Comparison of ENCODE assay signal across 1 cellular context in the genomic region with DNA sequence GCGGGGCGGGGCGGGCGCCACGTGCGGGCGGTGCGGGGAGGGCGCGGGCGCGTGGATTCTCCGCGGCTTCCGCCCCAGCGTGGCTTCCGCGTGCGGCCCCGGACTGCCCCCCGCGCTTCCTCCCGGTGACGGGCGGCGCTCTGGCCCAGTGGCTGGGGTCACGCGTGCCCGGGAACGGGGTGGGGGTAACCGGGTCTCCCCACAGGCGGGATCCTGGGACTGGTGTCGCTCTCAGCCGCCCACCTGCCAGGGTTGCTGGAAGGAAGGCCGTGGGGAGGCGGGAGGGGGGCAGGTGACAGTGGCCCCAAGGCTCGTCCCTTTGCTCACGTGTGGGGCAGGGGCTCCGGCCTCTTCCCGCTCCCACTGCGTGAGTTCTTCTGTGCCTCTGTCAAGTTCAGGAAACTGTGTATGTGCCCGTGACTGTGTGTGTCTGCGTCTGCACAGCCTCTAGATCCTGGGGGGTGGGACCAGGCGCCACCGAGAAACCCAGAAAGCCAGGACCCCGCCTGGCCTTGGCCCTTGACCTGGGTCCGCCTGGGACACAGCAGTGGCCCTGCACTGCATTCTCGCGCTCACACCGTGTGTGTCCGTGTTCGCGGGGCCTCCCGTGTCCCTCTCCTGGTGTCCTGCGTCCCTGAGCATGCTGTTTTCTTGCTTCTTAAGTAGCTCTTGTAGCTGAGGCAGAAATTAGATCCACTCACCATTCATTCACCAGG.
A peak's percentile ranks its signal among the peaks of the same experiment; 100 is the strongest.
TF ChIP-seq lines count a peak whose summit lies in the region.

No MANE protein-coding gene starts in this region.

TF ChIP-seq in HepG2, 621 proteins besides CTCF, POLR2A, EP300 and RAD21 (continued from another document and continues in another):
- TF ChIP-seq, protein P1, sequence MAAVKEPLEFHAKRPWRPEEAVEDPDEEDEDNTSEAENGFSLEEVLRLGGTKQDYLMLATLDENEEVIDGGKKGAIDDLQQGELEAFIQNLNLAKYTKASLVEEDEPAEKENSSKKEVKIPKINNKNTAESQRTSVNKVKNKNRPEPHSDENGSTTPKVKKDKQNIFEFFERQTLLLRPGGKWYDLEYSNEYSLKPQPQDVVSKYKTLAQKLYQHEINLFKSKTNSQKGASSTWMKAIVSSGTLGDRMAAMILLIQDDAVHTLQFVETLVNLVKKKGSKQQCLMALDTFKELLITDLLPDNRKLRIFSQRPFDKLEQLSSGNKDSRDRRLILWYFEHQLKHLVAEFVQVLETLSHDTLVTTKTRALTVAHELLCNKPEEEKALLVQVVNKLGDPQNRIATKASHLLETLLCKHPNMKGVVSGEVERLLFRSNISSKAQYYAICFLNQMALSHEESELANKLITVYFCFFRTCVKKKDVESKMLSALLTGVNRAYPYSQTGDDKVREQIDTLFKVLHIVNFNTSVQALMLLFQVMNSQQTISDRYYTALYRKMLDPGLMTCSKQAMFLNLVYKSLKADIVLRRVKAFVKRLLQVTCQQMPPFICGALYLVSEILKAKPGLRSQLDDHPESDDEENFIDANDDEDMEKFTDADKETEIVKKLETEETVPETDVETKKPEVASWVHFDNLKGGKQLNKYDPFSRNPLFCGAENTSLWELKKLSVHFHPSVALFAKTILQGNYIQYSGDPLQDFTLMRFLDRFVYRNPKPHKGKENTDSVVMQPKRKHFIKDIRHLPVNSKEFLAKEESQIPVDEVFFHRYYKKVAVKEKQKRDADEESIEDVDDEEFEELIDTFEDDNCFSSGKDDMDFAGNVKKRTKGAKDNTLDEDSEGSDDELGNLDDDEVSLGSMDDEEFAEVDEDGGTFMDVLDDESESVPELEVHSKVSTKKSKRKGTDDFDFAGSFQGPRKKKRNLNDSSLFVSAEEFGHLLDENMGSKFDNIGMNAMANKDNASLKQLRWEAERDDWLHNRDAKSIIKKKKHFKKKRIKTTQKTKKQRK (IDR thresholded peaks at IDR 0.05; ENCODE audit: low read length), result no peak
- TF ChIP-seq MLLT10 (CRISPR knock-in tag; IDR thresholded peaks at IDR 0.05) (no peak), FOXM1 (CRISPR knock-in tag; IDR thresholded peaks at IDR 0.05) (no peak), SALL1 (CRISPR knock-in tag; IDR thresholded peaks at IDR 0.05) (peak; percentile 68), ETV6 (CRISPR knock-in tag; conservative IDR thresholded peaks at IDR 0.05) (no peak), ZNF274 (CRISPR knock-in tag; IDR thresholded peaks at IDR 0.05) (no peak), MAZ (IDR thresholded peaks at IDR 0.05; ENCODE audit: borderline replicate concordance, low read depth, low read length) (no peak), MAZ (CRISPR knock-in tag; IDR thresholded peaks at IDR 0.05; ENCODE audit: low read depth) (no peak; the same call in 1 of the 2 replicates), ZNF225 (CRISPR knock-in tag; IDR thresholded peaks at IDR 0.05) (no peak), ZFYVE20 (CRISPR knock-in tag; IDR thresholded peaks at IDR 0.05; ENCODE audit: borderline replicate concordance, low read depth) (no peak), NR1H2 (CRISPR knock-in tag; IDR thresholded peaks at IDR 0.05; ENCODE audit: borderline replicate concordance, low read depth) (no peak), YY1 (IDR thresholded peaks at IDR 0.05; ENCODE audit: insufficient read depth, insufficient replicate concordance, low read depth, low read length) (no peak), TRIM24 (CRISPR knock-in tag; IDR thresholded peaks at IDR 0.05) (no peak), RARA (CRISPR knock-in tag; IDR thresholded peaks at IDR 0.05) (peak; percentile 54), ZNF747 (CRISPR knock-in tag; IDR thresholded peaks at IDR 0.05; ENCODE audit: borderline replicate concordance) (0 out of 2 replicates have a peak, but pooled peaks have one; percentile 51), ZFX (CRISPR knock-in tag; IDR thresholded peaks at IDR 0.05; ENCODE audit: low read depth) (peak; percentile 35; the same call in 1 of the 2 replicates), ZNF7 (CRISPR knock-in tag; IDR thresholded peaks at IDR 0.05) (no peak), REL (CRISPR knock-in tag; conservative IDR thresholded peaks at IDR 0.05) (no peak), KMT2A (CRISPR knock-in tag; IDR thresholded peaks at IDR 0.05) (no peak), ZBTB7A (CRISPR knock-in tag; IDR thresholded peaks at IDR 0.05) (no peak; the same call in 1 of the 2 replicates), ADNP (CRISPR knock-in tag; IDR thresholded peaks at IDR 0.05) (no peak), ZNF44 (CRISPR knock-in tag; IDR thresholded peaks at IDR 0.05) (no peak), NRL (CRISPR knock-in tag; IDR thresholded peaks at IDR 0.05; ENCODE audit: borderline replicate concordance) (peak; percentile 52; the same call in 1 of the 2 replicates), NKX3-1 (CRISPR knock-in tag; IDR thresholded peaks at IDR 0.05) (0 out of 2 replicates have a peak, but pooled peaks have one; percentile 37), ZNF260 (CRISPR knock-in tag; IDR thresholded peaks at IDR 0.05; ENCODE audit: borderline replicate concordance, low read depth) (no peak), TBP (CRISPR knock-in tag; IDR thresholded peaks at IDR 0.05) (no peak), ZNF547 (CRISPR knock-in tag; IDR thresholded peaks at IDR 0.05) (no peak), SAP130 (CRISPR knock-in tag; IDR thresholded peaks at IDR 0.05; ENCODE audit: low read depth) (peak; percentile 72), ARHGAP35 (CRISPR knock-in tag; IDR thresholded peaks at IDR 0.05; ENCODE audit: borderline replicate concordance) (0 out of 2 replicates have a peak, but pooled peaks have one; percentile 39), ZNF367 (CRISPR knock-in tag; IDR thresholded peaks at IDR 0.05; ENCODE audit: borderline replicate concordance) (no peak), HNRNPH1 (optimal IDR thresholded peaks at IDR 0.05; ENCODE audit: low read depth, low read length) (no peak), ASH2L (IDR thresholded peaks at IDR 0.05; ENCODE audit: insufficient read length, low read depth, low read length) (no peak), MED1 (CRISPR knock-in tag; IDR thresholded peaks at IDR 0.05) (peak; percentile 57), ZFP41 (CRISPR knock-in tag; IDR thresholded peaks at IDR 0.05; ENCODE audit: borderline replicate concordance) (no peak), PRMT3 (CRISPR knock-in tag; IDR thresholded peaks at IDR 0.05; ENCODE audit: borderline replicate concordance, low read depth) (no peak), PHF8 (CRISPR knock-in tag; IDR thresholded peaks at IDR 0.05) (0 out of 2 replicates have a peak, but pooled peaks have one; percentile 30), TARDBP (CRISPR knock-in tag; IDR thresholded peaks at IDR 0.05) (no peak; the same call in 1 of the 2 replicates), MBNL3 (CRISPR knock-in tag; conservative IDR thresholded peaks at IDR 0.05) (no peak), ZNF101 (CRISPR knock-in tag; IDR thresholded peaks at IDR 0.05; ENCODE audit: borderline replicate concordance, low read depth) (no peak), ARNTL (CRISPR knock-in tag; IDR thresholded peaks at IDR 0.05) (peak; percentile 39; the same call in 1 of the 2 replicates), DPF2 (CRISPR knock-in tag; IDR thresholded peaks at IDR 0.05; ENCODE audit: borderline replicate concordance, low read depth) (no peak), JUNB (CRISPR knock-in tag; IDR thresholded peaks at IDR 0.05; ENCODE audit: borderline replicate concordance) (no peak), PHF5A (CRISPR knock-in tag; IDR thresholded peaks at IDR 0.05; ENCODE audit: low read depth, unreplicated experiment) (no peak), HNF4A (CRISPR knock-in tag; IDR thresholded peaks at IDR 0.05) (peak; percentile 87)
- TF ChIP-seq, protein P2, sequence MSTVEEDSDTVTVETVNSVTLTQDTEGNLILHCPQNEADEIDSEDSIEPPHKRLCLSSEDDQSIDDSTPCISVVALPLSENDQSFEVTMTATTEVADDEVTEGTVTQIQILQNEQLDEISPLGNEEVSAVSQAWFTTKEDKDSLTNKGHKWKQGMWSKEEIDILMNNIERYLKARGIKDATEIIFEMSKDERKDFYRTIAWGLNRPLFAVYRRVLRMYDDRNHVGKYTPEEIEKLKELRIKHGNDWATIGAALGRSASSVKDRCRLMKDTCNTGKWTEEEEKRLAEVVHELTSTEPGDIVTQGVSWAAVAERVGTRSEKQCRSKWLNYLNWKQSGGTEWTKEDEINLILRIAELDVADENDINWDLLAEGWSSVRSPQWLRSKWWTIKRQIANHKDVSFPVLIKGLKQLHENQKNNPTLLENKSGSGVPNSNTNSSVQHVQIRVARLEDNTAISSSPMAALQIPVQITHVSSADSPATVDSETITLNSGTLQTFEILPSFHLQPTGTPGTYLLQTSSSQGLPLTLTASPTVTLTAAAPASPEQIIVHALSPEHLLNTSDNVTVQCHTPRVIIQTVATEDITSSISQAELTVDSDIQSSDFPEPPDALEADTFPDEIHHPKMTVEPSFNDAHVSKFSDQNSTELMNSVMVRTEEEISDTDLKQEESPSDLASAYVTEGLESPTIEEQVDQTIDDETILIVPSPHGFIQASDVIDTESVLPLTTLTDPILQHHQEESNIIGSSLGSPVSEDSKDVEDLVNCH (CRISPR knock-in tag; IDR thresholded peaks at IDR 0.05), result no peak
- TF ChIP-seq, protein P3, sequence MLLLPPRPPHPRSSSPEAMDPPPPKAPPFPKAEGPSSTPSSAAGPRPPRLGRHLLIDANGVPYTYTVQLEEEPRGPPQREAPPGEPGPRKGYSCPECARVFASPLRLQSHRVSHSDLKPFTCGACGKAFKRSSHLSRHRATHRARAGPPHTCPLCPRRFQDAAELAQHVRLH (CRISPR knock-in tag; IDR thresholded peaks at IDR 0.05; ENCODE audit: borderline replicate concordance, low read depth), result peak; percentile 60; the same call in 1 of the 2 replicates
- TF ChIP-seq, protein P4, sequence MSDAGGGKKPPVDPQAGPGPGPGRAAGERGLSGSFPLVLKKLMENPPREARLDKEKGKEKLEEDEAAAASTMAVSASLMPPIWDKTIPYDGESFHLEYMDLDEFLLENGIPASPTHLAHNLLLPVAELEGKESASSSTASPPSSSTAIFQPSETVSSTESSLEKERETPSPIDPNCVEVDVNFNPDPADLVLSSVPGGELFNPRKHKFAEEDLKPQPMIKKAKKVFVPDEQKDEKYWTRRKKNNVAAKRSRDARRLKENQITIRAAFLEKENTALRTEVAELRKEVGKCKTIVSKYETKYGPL (CRISPR knock-in tag; IDR thresholded peaks at IDR 0.05), result no peak
- TF ChIP-seq, protein P5, sequence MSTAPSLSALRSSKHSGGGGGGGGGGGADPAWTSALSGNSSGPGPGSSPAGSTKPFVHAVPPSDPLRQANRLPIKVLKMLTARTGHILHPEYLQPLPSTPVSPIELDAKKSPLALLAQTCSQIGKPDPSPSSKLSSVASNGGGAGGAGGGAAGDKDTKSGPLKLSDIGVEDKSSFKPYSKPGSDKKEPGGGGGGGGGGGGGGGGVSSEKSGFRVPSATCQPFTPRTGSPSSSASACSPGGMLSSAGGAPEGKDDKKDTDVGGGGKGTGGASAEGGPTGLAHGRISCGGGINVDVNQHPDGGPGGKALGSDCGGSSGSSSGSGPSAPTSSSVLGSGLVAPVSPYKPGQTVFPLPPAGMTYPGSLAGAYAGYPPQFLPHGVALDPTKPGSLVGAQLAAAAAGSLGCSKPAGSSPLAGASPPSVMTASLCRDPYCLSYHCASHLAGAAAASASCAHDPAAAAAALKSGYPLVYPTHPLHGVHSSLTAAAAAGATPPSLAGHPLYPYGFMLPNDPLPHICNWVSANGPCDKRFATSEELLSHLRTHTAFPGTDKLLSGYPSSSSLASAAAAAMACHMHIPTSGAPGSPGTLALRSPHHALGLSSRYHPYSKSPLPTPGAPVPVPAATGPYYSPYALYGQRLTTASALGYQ (CRISPR knock-in tag; IDR thresholded peaks at IDR 0.05), result 0 out of 2 replicates have a peak, but pooled peaks have one; percentile 26
- TF ChIP-seq, protein P6, sequence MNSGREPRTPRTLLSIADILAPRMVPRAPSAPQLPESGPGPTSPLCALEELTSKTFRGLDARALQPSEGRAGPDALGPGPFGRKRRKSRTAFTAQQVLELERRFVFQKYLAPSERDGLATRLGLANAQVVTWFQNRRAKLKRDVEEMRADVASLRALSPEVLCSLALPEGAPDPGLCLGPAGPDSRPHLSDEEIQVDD (CRISPR knock-in tag; IDR thresholded peaks at IDR 0.05; ENCODE audit: borderline replicate concordance), result no peak
- TF ChIP-seq, protein P7, sequence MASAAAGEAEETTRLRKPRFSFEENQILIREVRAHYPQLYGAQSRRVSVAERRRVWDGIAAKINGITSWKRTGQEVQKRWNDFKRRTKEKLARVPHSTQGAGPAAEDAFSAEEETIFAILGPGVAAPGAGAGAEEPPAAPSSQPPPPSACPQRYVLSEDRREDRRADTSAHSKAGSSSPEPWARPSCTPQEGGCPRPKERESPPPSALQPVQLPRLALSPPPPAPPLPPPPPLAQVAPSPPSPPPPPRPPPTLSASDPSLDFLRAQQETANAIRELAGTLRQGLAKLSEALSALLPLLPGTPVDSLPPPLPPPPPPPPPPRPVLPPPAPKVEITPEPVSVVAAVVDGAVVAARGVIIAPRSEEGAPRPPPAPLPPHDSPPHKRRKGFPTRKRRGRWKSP (CRISPR knock-in tag; IDR thresholded peaks at IDR 0.05), result no peak; the same call in 1 of the 2 replicates
- TF ChIP-seq, protein P8, sequence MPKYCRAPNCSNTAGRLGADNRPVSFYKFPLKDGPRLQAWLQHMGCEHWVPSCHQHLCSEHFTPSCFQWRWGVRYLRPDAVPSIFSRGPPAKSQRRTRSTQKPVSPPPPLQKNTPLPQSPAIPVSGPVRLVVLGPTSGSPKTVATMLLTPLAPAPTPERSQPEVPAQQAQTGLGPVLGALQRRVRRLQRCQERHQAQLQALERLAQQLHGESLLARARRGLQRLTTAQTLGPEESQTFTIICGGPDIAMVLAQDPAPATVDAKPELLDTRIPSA (CRISPR knock-in tag; IDR thresholded peaks at IDR 0.05; ENCODE audit: borderline replicate concordance), result no peak
- TF ChIP-seq, protein P9, sequence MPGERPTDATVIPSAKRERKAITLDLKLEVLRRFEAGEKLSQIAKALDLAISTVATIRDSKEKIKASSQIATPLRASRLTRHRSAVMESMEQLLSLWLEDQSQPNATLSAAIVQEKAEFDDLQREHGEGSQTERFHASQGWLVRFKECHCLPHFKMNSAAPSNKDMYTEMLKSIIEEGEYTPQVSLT (CRISPR knock-in tag; IDR thresholded peaks at IDR 0.05; ENCODE audit: borderline replicate concordance, low read depth), result no peak
- TF ChIP-seq, protein P10, sequence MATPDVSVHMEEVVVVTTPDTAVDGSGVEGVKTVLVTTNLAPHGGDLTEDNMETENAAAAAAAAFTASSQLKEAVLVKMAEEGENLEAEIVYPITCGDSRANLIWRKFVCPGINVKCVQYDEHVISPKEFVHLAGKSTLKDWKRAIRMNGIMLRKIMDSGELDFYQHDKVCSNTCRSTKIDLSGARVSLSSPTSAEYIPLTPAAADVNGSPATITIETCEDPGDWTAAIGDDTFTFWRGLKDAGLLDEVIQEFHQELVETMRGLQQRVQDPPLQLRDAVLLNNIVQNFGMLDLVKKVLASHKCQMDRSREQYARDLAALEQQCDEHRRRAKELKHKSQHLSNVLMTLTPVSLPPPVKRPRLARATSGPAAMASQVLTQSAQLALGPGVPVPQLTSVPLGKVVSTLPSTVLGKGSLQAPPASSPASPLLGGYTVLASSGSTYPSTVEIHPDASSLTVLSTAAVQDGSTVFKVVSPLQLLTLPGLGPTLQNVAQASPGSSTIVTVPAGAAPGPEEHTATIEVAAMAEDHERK (CRISPR knock-in tag; IDR thresholded peaks at IDR 0.05; ENCODE audit: low read depth), result no peak
- TF ChIP-seq, protein P11, sequence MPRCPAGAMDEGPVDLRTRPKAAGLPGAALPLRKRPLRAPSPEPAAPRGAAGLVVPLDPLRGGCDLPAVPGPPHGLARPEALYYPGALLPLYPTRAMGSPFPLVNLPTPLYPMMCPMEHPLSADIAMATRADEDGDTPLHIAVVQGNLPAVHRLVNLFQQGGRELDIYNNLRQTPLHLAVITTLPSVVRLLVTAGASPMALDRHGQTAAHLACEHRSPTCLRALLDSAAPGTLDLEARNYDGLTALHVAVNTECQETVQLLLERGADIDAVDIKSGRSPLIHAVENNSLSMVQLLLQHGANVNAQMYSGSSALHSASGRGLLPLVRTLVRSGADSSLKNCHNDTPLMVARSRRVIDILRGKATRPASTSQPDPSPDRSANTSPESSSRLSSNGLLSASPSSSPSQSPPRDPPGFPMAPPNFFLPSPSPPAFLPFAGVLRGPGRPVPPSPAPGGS (CRISPR knock-in tag; IDR thresholded peaks at IDR 0.05), result no peak
